ENCODE assay signal across 12 cellular contexts in the genomic region with DNA sequence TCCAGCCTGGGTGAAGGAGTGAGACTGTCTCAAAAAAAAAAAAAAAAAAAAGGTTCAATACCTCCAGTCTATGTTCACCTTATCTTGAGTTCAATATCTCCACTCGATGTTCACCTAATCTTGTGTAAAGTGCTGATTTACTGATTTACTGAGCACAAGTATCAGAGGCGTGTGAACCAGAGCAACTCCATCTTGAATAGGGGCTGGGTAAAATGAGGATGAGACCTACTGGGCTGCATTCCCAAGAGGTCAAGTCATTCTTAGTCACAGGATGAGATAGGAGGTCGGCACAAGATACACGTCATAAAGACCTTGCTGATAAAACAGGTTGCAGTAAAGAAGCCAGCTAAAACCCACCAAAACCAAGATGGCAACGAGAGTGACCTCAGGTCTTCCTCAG. TPM values are rescaled to one million over a fixed set of nuclear protein-coding genes. Genes with fewer than 3 reads are reported as not detected.
DNase-seq lines count a peak whose midpoint lies in the region; ATAC-seq, FAIRE-seq and TF ChIP-seq lines count a peak whose summit lies in the region.
"Not testable (repeated sequence)": the region's sequence is repeated elsewhere in the genome, so short reads cannot be mapped to it uniquely, and the experiment has no call there.
"Had no signal": no experiment of that assay in that cellular context is flagged by ENCODE, and none has a peak within 500 bp of the region (broad histone marks: within the 10 kb centered on the region; RNA-seq: fewer than 3 reads in every experiment).

No MANE protein-coding gene starts in this region.

- not testable (repeated sequence) for H4K20me1 ChIP-seq in Loucy (ENCODE audit: insufficient read depth, low read length, poor library complexity, severe bottlenecking)

- peaks cover 38% of the 10 kb centered on the region for H3K4me1 Mint-ChIP-seq in activated naive CD8-positive, alpha-beta T cell treated with anti-CD3 and anti-CD28 coated beads, Interleukin-2, amount 10 ng/mL, durations not matched to agents 7 days and 5 days
- H3K4me1 Mint-ChIP-seq in MCF 10A (ENCODE audit: insufficient read depth, unreplicated experiment): peaks cover 45% of the 10 kb centered on the region

- not testable (repeated sequence) for H3K36me3 ChIP-seq in Loucy (ENCODE audit: insufficient read depth, low read length); neutrophil

- H3K4me1 ChIP-seq in A549 (peaks cover 79% of the 10 kb centered on the region), Loucy (ENCODE audit: insufficient read depth, low read length, poor library complexity, severe bottlenecking) (peaks cover 32% of the 10 kb centered on the region), neutrophil (ENCODE audit: control insufficient read depth in 1 of 2, insufficient read depth in 1 of 2, low read depth in 1 of 2, low read length in 1 of 2) (peaks cover 50 to 57% of the 10 kb centered on the region in 2 experiments)

- CTCF ChIA-PET in A549 (lab: Yijun Ruan, JAX): interaction anchor here (0.9 to 7.3 kb wide), 3 partner anchors 14 to 44 kb away, joined by 3 to 52 read pairs (median 8); no protein-coding TSS in a partner anchor
- CTCF ChIA-PET in MCF 10A (lab: Yijun Ruan, JAX): interaction anchor here (0.7 to 2.3 kb wide), 2 partner anchors 13 to 68 kb away, joined by 6 to 13 read pairs; no protein-coding TSS in a partner anchor

- BruUV-seq in MCF 10A (replicated peaks; lab: Mats Ljungman, UMichigan): not testable (repeated sequence)

- WGBS in A549 (ENCODE audit: missing lambda C conversion rate): 64% methylated on average over 5 of the region's 5 CpGs

- H3K27me3 ChIP-seq in Loucy (ENCODE audit: insufficient read depth, low read length, poor library complexity, severe bottlenecking); neutrophil: not testable (repeated sequence)

- H3F3A ChIP-seq in Loucy (ENCODE audit: low read depth): not testable (repeated sequence)

- FAIRE-seq in A549 (lab: Jason Lieb, UNC); RCC 7860 (lab: Jason Lieb, UNC): not testable (repeated sequence)

- not testable (repeated sequence) for H3K9me3 ChIP-seq in A549; Loucy (ENCODE audit: insufficient read depth, low read depth, low read length); neutrophil

- TF ChIP-seq CTCF in A549 (IDR thresholded peaks at IDR 0.05); Loucy (conservative IDR thresholded peaks at IDR 0.05; ENCODE audit: low read length); MCF 10A (IDR thresholded peaks at IDR 0.05; ENCODE audit: unreplicated experiment); neutrophil (IDR thresholded peaks at IDR 0.05): not testable (repeated sequence)

- not testable (repeated sequence) for H3K9me2 ChIP-seq in Loucy (replicated peaks; ENCODE audit: low read depth, low read length)

- H3K4me3 ChIP-seq in A549; Loucy (ENCODE audit: low read length, poor library complexity, severe bottlenecking); neutrophil (ENCODE audit: low read depth in 1 of 2, low read length in 1 of 2): not testable (repeated sequence)

- not testable (repeated sequence) for DNase-seq in A549 (ENCODE audit: low read depth in 1 of 2, low spot score in 1 of 2); activated naive CD8-positive, alpha-beta T cell treated with anti-CD3 and anti-CD28 coated beads, Interleukin-2, amount 10 ng/mL, durations not matched to agents 7 days and 5 days; MCF 10A (ENCODE audit: unreplicated experiment)
- DNase-seq in ELR (ENCODE audit: low read depth) (peak; percentile 68), RCC 7860 (ENCODE audit: low spot score) (peak; percentile 30)

- H3K4me3 Mint-ChIP-seq in activated naive CD8-positive, alpha-beta T cell treated with anti-CD3 and anti-CD28 coated beads, Interleukin-2, amount 10 ng/mL, durations not matched to agents 7 days and 5 days; MCF 10A (ENCODE audit: unreplicated experiment): not testable (repeated sequence)

- H3K27ac Mint-ChIP-seq in activated naive CD8-positive, alpha-beta T cell treated with anti-CD3 and anti-CD28 coated beads, Interleukin-2, amount 10 ng/mL, durations not matched to agents 7 days and 5 days: peak overlapping the region; percentile 11
- H3K27ac Mint-ChIP-seq in MCF 10A (ENCODE audit: low read depth, unreplicated experiment): peak overlapping the region; percentile 99

- not testable (repeated sequence) for H3K9ac ChIP-seq in Loucy (ENCODE audit: low read depth, low read length, poor library complexity, severe bottlenecking)

- H3K27ac ChIP-seq in A549: peak overlapping the region; percentile 91 to 100
- peak overlapping the region; percentile 96 for H3K27ac ChIP-seq in neutrophil

- H3K4me2 ChIP-seq in A549; Loucy (ENCODE audit: low read depth, low read length, poor library complexity, severe bottlenecking): not testable (repeated sequence)

- peak overlapping the region; percentile 61; the same call in 1 of the 2 replicates for H2AFZ ChIP-seq in Loucy (ENCODE audit: low read length)

- POLR2A ChIA-PET in A549 (lab: Yijun Ruan, JAX); activated naive CD8-positive, alpha-beta T cell treated with anti-CD3 and anti-CD28 coated beads, Interleukin-2, amount 10 ng/mL, durations not matched to agents 7 days and 5 days (lab: Charles Lee): not testable (repeated sequence)
- POLR2A ChIA-PET in MCF 10A (lab: Yijun Ruan, JAX): interaction anchor here (0.7 kb wide), 1 partner anchor 412 kb away, joined by 4 read pairs; no protein-coding TSS in a partner anchor

- intact Hi-C loops in MCF 10A (cut with micrococcal nuclease): not testable (repeated sequence)

- not testable (repeated sequence) for H3K9me3 Mint-ChIP-seq in activated naive CD8-positive, alpha-beta T cell treated with anti-CD3 and anti-CD28 coated beads, Interleukin-2, amount 10 ng/mL, durations not matched to agents 7 days and 5 days; MCF 10A (ENCODE audit: unreplicated experiment)

- not testable (repeated sequence) for TF ChIP-seq RAD21 in A549 (conservative IDR thresholded peaks at IDR 0.05 in 1 of 2, IDR thresholded peaks at IDR 0.05 in 1 of 2)

- TF ChIP-seq EP300 in A549 (IDR thresholded peaks at IDR 0.05): not testable (repeated sequence)

- not testable (repeated sequence) for ATAC-seq in A549; activated naive CD8-positive, alpha-beta T cell treated with anti-CD3 and anti-CD28 coated beads, Interleukin-2, amount 10 ng/mL, durations not matched to agents 7 days and 5 days (ENCODE audit: low read depth)

- H3K27me3 Mint-ChIP-seq in activated naive CD8-positive, alpha-beta T cell treated with anti-CD3 and anti-CD28 coated beads, Interleukin-2, amount 10 ng/mL, durations not matched to agents 7 days and 5 days; MCF 10A (ENCODE audit: insufficient read depth, unreplicated experiment): not testable (repeated sequence)

- H3K79me2 ChIP-seq in Loucy (ENCODE audit: insufficient read depth, low read length): not testable (repeated sequence)

- not testable (repeated sequence) for TF ChIP-seq POLR2A in A549 (IDR thresholded peaks at IDR 0.05; ENCODE audit: low read length)

- H3K36me3 Mint-ChIP-seq in activated naive CD8-positive, alpha-beta T cell treated with anti-CD3 and anti-CD28 coated beads, Interleukin-2, amount 10 ng/mL, durations not matched to agents 7 days and 5 days; MCF 10A (ENCODE audit: insufficient read depth, unreplicated experiment): not testable (repeated sequence)

TF ChIP-seq in A549, 52 proteins besides CTCF, POLR2A, EP300 and RAD21 (continues in another document):
- TF ChIP-seq ZNF302 (CRISPR knock-in tag; IDR thresholded peaks at IDR 0.05): peak; percentile 95
- TF ChIP-seq, protein P1, sequence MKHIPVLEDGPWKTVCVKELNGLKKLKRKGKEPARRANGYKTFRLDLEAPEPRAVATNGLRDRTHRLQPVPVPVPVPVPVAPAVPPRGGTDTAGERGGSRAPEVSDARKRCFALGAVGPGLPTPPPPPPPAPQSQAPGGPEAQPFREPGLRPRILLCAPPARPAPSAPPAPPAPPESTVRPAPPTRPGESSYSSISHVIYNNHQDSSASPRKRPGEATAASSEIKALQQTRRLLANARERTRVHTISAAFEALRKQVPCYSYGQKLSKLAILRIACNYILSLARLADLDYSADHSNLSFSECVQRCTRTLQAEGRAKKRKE (CRISPR knock-in tag; IDR thresholded peaks at IDR 0.05; ENCODE audit: low read depth): peak; percentile 100
- TF ChIP-seq HOXB13 (CRISPR knock-in tag; IDR thresholded peaks at IDR 0.05; ENCODE audit: low read depth): peak; percentile 96; the same call in 1 of the 2 replicates
- peak; percentile 95 for TF ChIP-seq HOXB5 (CRISPR knock-in tag; IDR thresholded peaks at IDR 0.05)
- 0 out of 2 replicates have a peak, but pooled peaks have one; percentile 56 for TF ChIP-seq HOXA7 (CRISPR knock-in tag; IDR thresholded peaks at IDR 0.05)
- peak; percentile 81 for TF ChIP-seq RARB (CRISPR knock-in tag; IDR thresholded peaks at IDR 0.05)
- peak; percentile 92 for TF ChIP-seq ZSCAN20 (CRISPR knock-in tag; IDR thresholded peaks at IDR 0.05)
- peak; percentile 81; the same call in 1 of the 2 replicates for TF ChIP-seq FOSB (CRISPR knock-in tag; IDR thresholded peaks at IDR 0.05)
- TF ChIP-seq FOSL2 (IDR thresholded peaks at IDR 0.05): not testable (repeated sequence)
- TF ChIP-seq FOSL2 (CRISPR knock-in tag; IDR thresholded peaks at IDR 0.05): peak; percentile 41

RNA-seq across cellular contexts. Expression of a gene that starts 22.6 kb away (rescaled TPM):
- polyA plus RNA-seq in A549 (2011; rRNA removed): 12.4 and 12.7 TPM in 2 replicates
- 12.0 and 14.3 TPM in 2 replicates for polyA plus RNA-seq in A549 (2012; cell fraction: cytosol; rRNA removed)
- 49.1 and 70.7 TPM in 2 replicates for polyA plus RNA-seq in A549 (2012; cell fraction: nucleus; rRNA removed)
- 51.4 to 60.9 TPM (median 51.9 TPM) in 3 replicates for polyA plus RNA-seq in A549 (2017; fragmentation: RNase III; extraction: RNeasy Plus Mini Kit Qiagen cat#74134 plus additional on column Dnase treatment)
- 9.4 and 12.1 TPM in 2 replicates for polyA minus RNA-seq in A549 (2011; rRNA and poly(A)+ RNA removed)
- 1 to 10 TPM in 1 of 2 experiments, under 1 TPM in 1; 0.94 to 1.2 TPM for total RNA-seq in activated naive CD8-positive, alpha-beta T cell treated with anti-CD3 and anti-CD28 coated beads, Interleukin-2, amount 10 ng/mL, durations not matched to agents 7 days and 5 days
- 13.3 and 32.8 TPM in 2 replicates for total RNA-seq in MCF 10A (2022)

RNA-seq across cellular contexts. Expression of a gene that starts 41.0 kb away (rescaled TPM):
- 2.3 and 3.1 TPM in 2 replicates for polyA plus RNA-seq in A549 (2011; rRNA removed)
- polyA plus RNA-seq in A549 (2012; cell fraction: cytosol; rRNA removed): 0.90 and 1.2 TPM in 2 replicates
- polyA plus RNA-seq in A549 (2012; cell fraction: nucleus; rRNA removed): 8.8 and 9.9 TPM in 2 replicates
- polyA plus RNA-seq in A549 (2017; fragmentation: RNase III; extraction: RNeasy Plus Mini Kit Qiagen cat#74134 plus additional on column Dnase treatment): 2.2 to 3.3 TPM (median 2.5 TPM) in 3 replicates
- polyA minus RNA-seq in A549 (2011; rRNA and poly(A)+ RNA removed): 1.9 and 4.9 TPM in 2 replicates
- total RNA-seq in activated naive CD8-positive, alpha-beta T cell treated with anti-CD3 and anti-CD28 coated beads, Interleukin-2, amount 10 ng/mL, durations not matched to agents 7 days and 5 days: under 1 TPM in 1 of 2 experiments, not detected in 1; 0.11 TPM
- 31.5 and 34.6 TPM in 2 replicates for total RNA-seq in MCF 10A (2022)
- total RNA-seq: CD4-positive, CD25-positive, alpha-beta regulatory T cell; Daoy; GM23338; H7; HT1080 had no signal
- polyA plus RNA-seq: CD4-positive, CD25-positive, alpha-beta regulatory T cell; GM23338 had no signal

Comparison
In these comparisons a context has a peak if more than half of its experiments do, and no peak if none do; other contexts are left out.
1. RNA of a gene that starts 41.0 kb away (total RNA-seq): 31.5 to 34.6 TPM in MCF 10A; 0.11 TPM in activated naive CD8-positive, alpha-beta T cell treated with anti-CD3 and anti-CD28 coated beads, Interleukin-2, amount 10 ng/mL, durations not matched to agents 7 days and 5 days; every median in the first group is over 10 times any median in the second.